In genomic region chr1:16107039-16107438, GRCh38 we compare ENCODE assay signal across 2 cellular contexts. TPM values are rescaled to one million over a fixed set of nuclear protein-coding genes. Genes with fewer than 3 reads are reported as not detected.
"Had no signal": no experiment of that assay in that cellular context is flagged by ENCODE, and none has a peak within 500 bp of the region (broad histone marks: within the 10 kb centered on the region; RNA-seq: fewer than 3 reads in every experiment).

No MANE protein-coding gene starts in this region.

RNA-seq across cellular contexts. Expression of gene FAM131C, which starts 33.6 kb away (rescaled TPM):
- total RNA-seq: HepG2 had no signal
- polyA plus RNA-seq: IgD-negative memory B cell had no signal

RNA-seq across cellular contexts. Expression of gene EPHA2, which starts 48.8 kb away (rescaled TPM):
- polyA plus RNA-seq: IgD-negative memory B cell had no signal
